27 cellular contexts compared by ENCODE assay signal in genomic region chr1:176811896-176812295, GRCh38.
"Had no signal": no experiment of that assay in that cellular context is flagged by ENCODE, and none has a peak within 500 bp of the region (broad histone marks: within the 10 kb centered on the region; RNA-seq: fewer than 3 reads in every experiment).

No MANE protein-coding gene starts in this region.

- H3K4me3 ChIP-seq: ascending aorta, body of pancreas had no signal

- H3K36me3 ChIP-seq: ascending aorta, WERI-Rb-1 had no signal

- H3K27ac ChIP-seq: ascending aorta, body of pancreas, WERI-Rb-1 had no signal

- H3K4me1 ChIP-seq: ascending aorta, body of pancreas had no signal

- DNase-seq: activated CD4-positive, alpha-beta T cell treated with anti-CD3 and anti-CD28 coated beads for 48 hours; activated CD4-positive, alpha-beta T cell treated with anti-CD3 and anti-CD28 coated beads, Interleukin-2, amount 50 U/mL, for 48 hours; activated CD4-positive, CD25-positive, alpha-beta regulatory T cell treated with anti-CD3 and anti-CD28 coated beads, Interleukin-2, amount 50 U/mL, for 72 hours; activated CD8-positive, alpha-beta memory T cell treated with anti-CD3 and anti-CD28 coated beads, Interleukin-2, amount 10 ng/mL, durations not matched to agents 7 days and 5 days; activated effector memory CD4-positive, alpha-beta T cell treated with Interleukin-2 at 50 U/mL for 16 hours; activated naive CD4-positive, alpha-beta T cell; activated T-cell treated with anti-CD3 and anti-CD28 coated beads, Interleukin-2, amount 50 U/mL, for 24 hours; amniotic stem cell; body of pancreas; central memory CD4-positive, alpha-beta T cell; Kasumi-1; KBM-7; NCI-H1105 treated with DMSO at 0.1 percent for 48 hours; NCI-H1436 treated with DMSO at 0.1 percent for 48 hours; NCI-H187; NCI-H2081 treated with DMSO at 0.1 percent for 48 hours; NCI-H2171; NCI-H2227 treated with DMSO at 0.1 percent for 48 hours; NCI-H510A; NCI-H526 treated with DMSO at 0.1 percent for 48 hours; NK-92 treated with Interleukin-12 subunit alpha and Interleukin-12 subunit beta, amount 100 ng/mL, for 24 hours; OCI-M1; RPMI8226; SK-N-SH; T-helper 1 cell; WERI-Rb-1 had no signal

- H3K27me3 ChIP-seq: ascending aorta, body of pancreas had no signal

- H3K4me2 ChIP-seq: SK-N-SH had no signal

- H3K9ac ChIP-seq: SK-N-SH had no signal

- H3K9me3 ChIP-seq: ascending aorta, body of pancreas, SK-N-SH had no signal
